Comparison of ENCODE assay signal across 11 cellular contexts in the genomic region with DNA sequence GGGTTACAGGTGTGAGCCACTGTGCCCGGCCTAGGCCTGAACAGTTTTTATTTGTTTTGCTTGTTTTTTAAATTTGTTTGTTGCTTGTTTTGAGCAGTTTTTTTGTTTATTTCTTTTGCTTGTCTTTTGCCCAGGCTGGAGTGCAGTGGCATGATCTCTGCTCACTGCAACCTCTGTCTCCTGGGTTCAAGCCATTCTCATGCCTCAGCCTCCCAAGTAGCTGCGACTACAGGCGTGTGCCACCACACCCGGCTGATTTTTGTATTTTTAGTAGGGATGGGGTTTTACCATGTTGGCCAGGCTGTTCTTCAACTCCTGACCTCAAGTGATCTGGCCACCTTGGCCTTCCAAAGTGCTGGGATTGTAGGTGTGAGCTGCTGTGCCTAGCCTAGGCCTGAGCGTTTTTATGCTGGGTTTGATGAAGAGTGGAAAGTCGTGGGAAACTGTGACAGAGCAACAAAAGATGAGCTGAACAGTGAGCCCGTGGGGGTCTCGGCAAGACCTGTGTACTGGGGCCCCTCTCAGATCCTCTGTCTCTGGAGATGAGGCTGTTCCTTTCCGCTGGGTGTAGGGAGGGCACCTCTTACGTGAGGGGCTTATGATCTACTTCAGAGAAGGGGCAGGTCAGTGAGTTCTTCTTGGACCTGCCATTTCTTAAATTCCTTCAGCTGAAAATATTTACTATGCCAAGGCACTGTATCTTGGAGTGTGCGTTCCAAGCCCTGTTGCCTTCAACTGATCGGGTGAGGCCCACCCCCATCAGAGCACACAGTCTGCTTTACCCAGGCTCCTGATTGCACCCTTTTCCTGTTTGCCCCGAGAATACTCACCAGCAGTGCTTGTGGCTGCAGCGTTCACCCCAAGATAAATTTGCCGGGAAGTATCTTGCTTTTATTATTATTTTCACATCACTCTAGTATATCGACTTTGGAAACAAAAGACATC.
DNase-seq lines count a peak whose midpoint lies in the region; FAIRE-seq and TF ChIP-seq lines count a peak whose summit lies in the region.
"Had no signal": no experiment of that assay in that cellular context is flagged by ENCODE, and none has a peak within 500 bp of the region (broad histone marks: within the 10 kb centered on the region; RNA-seq: fewer than 3 reads in every experiment).

No MANE protein-coding gene starts in this region.

- H3K9me3 ChIP-seq in BLaER1 treated with 17β-estradiol and CSF1 and Interleukin-3, amounts not matched to agents 10 nM and 100 nM (replicated peaks in 1 of 11): no peaks in the 10 kb centered on the region
- no peaks in the 10 kb centered on the region for H3K9me3 ChIP-seq in Karpas-422 (ENCODE audit: low read length)
- H3K9me3 ChIP-seq in neutrophil: no peaks in the 10 kb centered on the region

- H3K27me3 ChIP-seq in BLaER1 treated with 17β-estradiol and CSF1 and Interleukin-3, amounts not matched to agents 10 nM and 100 nM: no peaks in the 10 kb centered on the region
- H3K27me3 ChIP-seq in Karpas-422 (ENCODE audit: low read length) (no peaks in the 10 kb centered on the region), neutrophil (no peaks in the 10 kb centered on the region)

- H3K4me1 ChIP-seq in BLaER1 treated with 17β-estradiol and CSF1 and Interleukin-3, amounts not matched to agents 10 nM and 100 nM: peaks cover 96 to 100% (median 97%) of the 10 kb centered on the region in 10 experiments
- H3K4me1 ChIP-seq in Karpas-422 (ENCODE audit: low read length): peaks cover 86% of the 10 kb centered on the region
- H3K4me1 ChIP-seq in neutrophil (ENCODE audit: control insufficient read depth in 1 of 2, insufficient read depth in 1 of 2, low read depth in 1 of 2, low read length in 1 of 2): peaks cover 97% of the 10 kb centered on the region in 2 experiments

- no peaks in the 10 kb centered on the region for H3K9me3 Mint-ChIP-seq in dendritic cell treated with granulocyte-macrophage colony-stimulating factor and Interleukin-4, amounts not matched to agents 40 ng/mL and 50 ng/mL, for 4 days

- FAIRE-seq in D721Med (lab: Jason Lieb, UNC): no peak
- FAIRE-seq: islet of Langerhans had no signal

- H2AFZ ChIP-seq in Karpas-422 (ENCODE audit: low read length): no peak overlapping the region

- H3K79me2 ChIP-seq in Karpas-422 (ENCODE audit: low read length): peaks cover 88% of the 10 kb centered on the region

- peak overlapping the region; percentile 77 to 99 (median 83) for H3K9ac ChIP-seq in BLaER1 treated with 17β-estradiol and CSF1 and Interleukin-3, amounts not matched to agents 10 nM and 100 nM
- peak overlapping the region; percentile 51 for H3K9ac ChIP-seq in Karpas-422 (ENCODE audit: low read length)

- H3K36me3 Mint-ChIP-seq in dendritic cell treated with granulocyte-macrophage colony-stimulating factor and Interleukin-4, amounts not matched to agents 40 ng/mL and 50 ng/mL, for 4 days (ENCODE audit: low read depth): peaks cover 51% of the 10 kb centered on the region

- H4K20me1 ChIP-seq in BLaER1 treated with 17β-estradiol and CSF1 and Interleukin-3, amounts not matched to agents 10 nM and 100 nM: peaks cover 0 to 80% (median 25%) of the 10 kb centered on the region in 11 experiments; a peak in 18 of 22 replicates
- no peaks in the 10 kb centered on the region; the same call in 1 of the 2 replicates for H4K20me1 ChIP-seq in Karpas-422 (ENCODE audit: insufficient read depth, low read depth, low read length)

- H3K27ac ChIP-seq in BLaER1 treated with 17β-estradiol and CSF1 and Interleukin-3, amounts not matched to agents 10 nM and 100 nM: peak overlapping the region; percentile 83 to 99 (median 92)
- H3K27ac ChIP-seq in Karpas-422 (ENCODE audit: low read length): peak overlapping the region; percentile 97
- H3K27ac ChIP-seq in neutrophil: peak overlapping the region; percentile 100

- H3K4me3 Mint-ChIP-seq in dendritic cell treated with granulocyte-macrophage colony-stimulating factor and Interleukin-4, amounts not matched to agents 40 ng/mL and 50 ng/mL, for 4 days: no peak overlapping the region

- peak overlapping the region; percentile 88 for H3K27ac Mint-ChIP-seq in dendritic cell treated with granulocyte-macrophage colony-stimulating factor and Interleukin-4, amounts not matched to agents 40 ng/mL and 50 ng/mL, for 4 days

- DNase-seq in Karpas-422 (no peak), NCI-H2227 treated with DMSO at 0.1 percent for 48 hours (lab: John Stamatoyannopoulos, UW) (no peak), D721Med (ENCODE audit: insufficient read length, low spot score) (no peak), DMS79 treated with DMSO at 0.1 percent for 48 hours (lab: John Stamatoyannopoulos, UW) (no peak), HUDEP-2 (lab: John Stamatoyannopoulos, UW; ENCODE audit: unreplicated experiment in 76 of 76) (no peak)
- DNase-seq: activated gamma-delta T cell, NCI-H748 treated with DMSO at 0.1 percent for 48 hours had no signal

- H3K4me1 Mint-ChIP-seq in dendritic cell treated with granulocyte-macrophage colony-stimulating factor and Interleukin-4, amounts not matched to agents 40 ng/mL and 50 ng/mL, for 4 days (ENCODE audit: low read depth): peaks cover 94% of the 10 kb centered on the region

- H3K27me3 Mint-ChIP-seq in dendritic cell treated with granulocyte-macrophage colony-stimulating factor and Interleukin-4, amounts not matched to agents 40 ng/mL and 50 ng/mL, for 4 days: no peaks in the 10 kb centered on the region

- no peaks in the 10 kb centered on the region for H3K9me2 ChIP-seq in Karpas-422 (replicated peaks; ENCODE audit: insufficient read depth, low read length)

- peak overlapping the region in 8 of 10 experiments; percentile 10 to 63 (median 32); a peak in 8 of 20 replicates for H3K4me3 ChIP-seq in BLaER1 treated with 17β-estradiol and CSF1 and Interleukin-3, amounts not matched to agents 10 nM and 100 nM
- H3K4me3 ChIP-seq in Karpas-422 (ENCODE audit: low read length): no peak overlapping the region
- H3K4me3 ChIP-seq in neutrophil (ENCODE audit: low read depth in 1 of 2, low read length in 1 of 2): no peak overlapping the region

- H3K4me2 ChIP-seq in BLaER1 treated with 17β-estradiol and CSF1 and Interleukin-3, amounts not matched to agents 10 nM and 100 nM: peak overlapping the region; percentile 98 to 100 (median 99)
- H3K4me2 ChIP-seq in Karpas-422 (ENCODE audit: low read depth, low read length, poor library complexity, severe bottlenecking): peak overlapping the region; percentile 48

- H3K36me3 ChIP-seq in BLaER1 treated with 17β-estradiol and CSF1 and Interleukin-3, amounts not matched to agents 10 nM and 100 nM: peaks cover 0 to 53% (median 26%) of the 10 kb centered on the region in 11 experiments; a peak in 16 of 22 replicates
- H3K36me3 ChIP-seq in Karpas-422 (ENCODE audit: insufficient read depth, low read length): peaks cover 12% of the 10 kb centered on the region; the same call in 1 of the 2 replicates
- no peaks in the 10 kb centered on the region for H3K36me3 ChIP-seq in neutrophil

- TF ChIP-seq CTCF in neutrophil (IDR thresholded peaks at IDR 0.05): no peak
- TF ChIP-seq CTCF in D721Med (IDR thresholded peaks at IDR 0.05; ENCODE audit: insufficient read depth, missing control alignments): no peak

- intact Hi-C loops in dendritic cell treated with granulocyte-macrophage colony-stimulating factor and Interleukin-4, amounts not matched to agents 40 ng/mL and 50 ng/mL, for 4 days (cut with micrococcal nuclease): no loop called here

Comparison
In these comparisons a context has a peak if more than half of its experiments do, and no peak if none do; other contexts are left out.
1. H3K4me3 ChIP-seq: peak in BLaER1 treated with 17β-estradiol and CSF1 and Interleukin-3, amounts not matched to agents 10 nM and 100 nM (8 of 10); none in Karpas-422 (single experiment) and neutrophil (0 of 2).
2. Peak in every context shown above with its lines, with median percentiles within 50 percentile points of each other: H3K27ac ChIP-seq.